ENCODE assay signal across 33 cellular contexts in the genomic region with DNA sequence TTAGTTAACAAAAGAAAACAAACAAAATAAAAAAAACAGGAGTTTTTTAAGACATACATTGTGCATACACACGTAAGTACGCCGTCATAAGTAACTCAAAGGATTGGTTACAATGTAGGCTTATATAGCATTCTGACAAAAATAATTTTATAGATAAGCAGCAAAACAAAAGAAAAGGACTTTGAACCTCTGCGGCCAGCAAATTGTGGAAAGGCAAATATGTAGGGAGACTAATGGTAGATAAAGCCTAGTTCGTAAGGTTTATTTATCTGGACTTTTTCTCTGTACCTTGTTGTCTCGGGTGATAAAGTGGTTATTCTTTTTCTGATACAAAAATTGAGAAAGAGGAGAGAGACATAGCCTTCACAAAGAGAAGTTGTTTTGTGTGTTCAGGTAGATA.
"Had no signal": no experiment of that assay in that cellular context is flagged by ENCODE, and none has a peak within 500 bp of the region (broad histone marks: within the 10 kb centered on the region; RNA-seq: fewer than 3 reads in every experiment).

No MANE protein-coding gene starts in this region.

- H3K4me3 ChIP-seq: adrenal gland, breast epithelium, cardiac muscle cell, colonic mucosa, gastrocnemius medialis, heart left ventricle had no signal

- H3K36me3 ChIP-seq: adrenal gland, breast epithelium, cardiac muscle cell, colonic mucosa, gastrocnemius medialis, heart left ventricle, WERI-Rb-1 had no signal

- H3K9me3 ChIP-seq: adrenal gland, breast epithelium, colonic mucosa, gastrocnemius medialis, heart left ventricle had no signal

- H3K27me3 ChIP-seq: adrenal gland, breast epithelium, cardiac muscle cell, colonic mucosa, foreskin keratinocyte, gastrocnemius medialis, heart left ventricle had no signal

- DNase-seq: activated B cell treated with CpG ODN at 0.5 μM for 24 hours; activated CD4-positive, alpha-beta T cell treated with anti-CD3 and anti-CD28 coated beads for 48 hours; activated CD4-positive, alpha-beta T cell treated with anti-CD3 and anti-CD28 coated beads, Interleukin-2, amount 50 U/mL, for 1 hour; activated CD4-positive, alpha-beta T cell treated with anti-CD3 and anti-CD28 coated beads, Interleukin-2, amount 50 U/mL, for 48 hours; activated CD8-positive, alpha-beta memory T cell treated with anti-CD3 and anti-CD28 coated beads for 24 hours; activated CD8-positive, alpha-beta T cell treated with anti-CD3 and anti-CD28 coated beads for 36 hours; activated effector memory CD4-positive, alpha-beta T cell treated with Interleukin-2 at 50 U/mL for 16 hours; activated gamma-delta T cell treated with Interleukin-2 at 50 U/mL for 16 hours; activated naive CD4-positive, alpha-beta T cell treated with anti-CD3 and anti-CD28 coated beads, Interleukin-2, amount 50 U/mL, for 16 hours; activated naive CD4-positive, alpha-beta T cell treated with Interleukin-2 at 50 U/mL for 16 hours; activated naive CD8-positive, alpha-beta T cell treated with anti-CD3 and anti-CD28 coated beads, Interleukin-2, amount 50 U/mL, for 24 hours; activated T-cell treated with anti-CD3 and anti-CD28 coated beads, Interleukin-2, amount 50 U/mL, for 4 hours; adrenal gland; amygdala; aorta; central memory CD4-positive, alpha-beta T cell; cerebellar nuclear complex; colonic mucosa; effector CD8-positive, alpha-beta T cell; endodermal cell; foreskin keratinocyte; gastrocnemius medialis; glutamatergic neuron; heart left ventricle; T-helper 1 cell; T-helper 17 cell; T1000; WERI-Rb-1 had no signal

- H3K4me1 ChIP-seq: adrenal gland, breast epithelium, colonic mucosa, foreskin keratinocyte, gastrocnemius medialis had no signal

- H3K27ac ChIP-seq: adrenal gland, breast epithelium, cardiac muscle cell, colonic mucosa, foreskin keratinocyte, gastrocnemius medialis, heart left ventricle, WERI-Rb-1 had no signal

- ATAC-seq: activated CD4-positive, CD25-positive, alpha-beta regulatory T cell treated with anti-CD3 and anti-CD28 coated beads, Interleukin-2, amount 50 U/mL, for 24 hours; activated CD8-positive, alpha-beta T cell treated with anti-CD3 and anti-CD28 coated beads for 36 hours; activated naive CD8-positive, alpha-beta T cell treated with anti-CD3 and anti-CD28 coated beads, Interleukin-2, amount 50 U/mL, for 24 hours; activated T-cell treated with anti-CD3 and anti-CD28 coated beads, Interleukin-2, amount 50 U/mL, for 4 hours; activated T-helper 17 cell treated with anti-CD3 and anti-CD28 coated beads, Interleukin-2, amount 50 U/mL, for 72 hours; esophagus mucosa; foreskin keratinocyte; gastrocnemius medialis; heart left ventricle; T-helper 17 cell had no signal
